9 cellular contexts compared by ENCODE assay signal in the genomic region with DNA sequence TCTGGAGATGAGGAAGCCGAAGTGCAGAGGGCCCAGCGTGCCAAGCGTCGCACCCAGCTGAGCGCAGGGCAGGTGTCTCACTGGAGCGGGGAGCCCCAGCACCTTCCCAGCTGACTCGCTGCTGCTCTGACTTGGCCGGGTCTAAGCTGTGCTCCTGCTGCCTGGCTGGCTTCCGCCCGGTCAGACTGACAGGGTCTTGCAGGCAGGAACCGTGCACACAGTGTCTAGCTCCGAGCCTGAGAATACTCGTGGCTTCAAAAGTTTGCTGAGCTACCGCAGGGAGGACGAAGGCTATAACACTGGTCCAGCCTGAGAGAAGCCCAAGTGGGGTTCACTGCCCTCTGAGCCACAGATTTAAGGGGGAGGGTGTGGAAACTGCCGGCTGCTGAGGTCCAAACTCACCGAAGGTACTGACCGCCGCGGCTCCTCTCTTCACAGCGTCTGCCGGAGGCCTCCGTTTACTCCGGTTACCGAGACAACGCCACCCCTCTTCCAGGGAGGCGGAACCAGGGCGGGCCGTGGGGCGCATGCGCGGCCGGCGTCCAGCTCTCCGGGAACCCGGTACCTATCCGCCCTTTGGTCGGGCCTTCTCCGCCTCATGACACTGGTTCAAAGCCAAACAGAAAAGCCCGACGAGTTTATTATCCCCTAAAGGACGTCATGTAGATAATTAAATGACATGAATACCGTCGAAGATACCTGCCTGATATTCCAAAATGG. TPM values are rescaled to one million over a fixed set of nuclear protein-coding genes. Genes with fewer than 3 reads are reported as not detected.
DNase-seq lines count a peak whose midpoint lies in the region; ATAC-seq and TF ChIP-seq lines count a peak whose summit lies in the region.
"Had no signal": no experiment of that assay in that cellular context is flagged by ENCODE, and none has a peak within 500 bp of the region (broad histone marks: within the 10 kb centered on the region; RNA-seq: fewer than 3 reads in every experiment).

A gene with protein sequence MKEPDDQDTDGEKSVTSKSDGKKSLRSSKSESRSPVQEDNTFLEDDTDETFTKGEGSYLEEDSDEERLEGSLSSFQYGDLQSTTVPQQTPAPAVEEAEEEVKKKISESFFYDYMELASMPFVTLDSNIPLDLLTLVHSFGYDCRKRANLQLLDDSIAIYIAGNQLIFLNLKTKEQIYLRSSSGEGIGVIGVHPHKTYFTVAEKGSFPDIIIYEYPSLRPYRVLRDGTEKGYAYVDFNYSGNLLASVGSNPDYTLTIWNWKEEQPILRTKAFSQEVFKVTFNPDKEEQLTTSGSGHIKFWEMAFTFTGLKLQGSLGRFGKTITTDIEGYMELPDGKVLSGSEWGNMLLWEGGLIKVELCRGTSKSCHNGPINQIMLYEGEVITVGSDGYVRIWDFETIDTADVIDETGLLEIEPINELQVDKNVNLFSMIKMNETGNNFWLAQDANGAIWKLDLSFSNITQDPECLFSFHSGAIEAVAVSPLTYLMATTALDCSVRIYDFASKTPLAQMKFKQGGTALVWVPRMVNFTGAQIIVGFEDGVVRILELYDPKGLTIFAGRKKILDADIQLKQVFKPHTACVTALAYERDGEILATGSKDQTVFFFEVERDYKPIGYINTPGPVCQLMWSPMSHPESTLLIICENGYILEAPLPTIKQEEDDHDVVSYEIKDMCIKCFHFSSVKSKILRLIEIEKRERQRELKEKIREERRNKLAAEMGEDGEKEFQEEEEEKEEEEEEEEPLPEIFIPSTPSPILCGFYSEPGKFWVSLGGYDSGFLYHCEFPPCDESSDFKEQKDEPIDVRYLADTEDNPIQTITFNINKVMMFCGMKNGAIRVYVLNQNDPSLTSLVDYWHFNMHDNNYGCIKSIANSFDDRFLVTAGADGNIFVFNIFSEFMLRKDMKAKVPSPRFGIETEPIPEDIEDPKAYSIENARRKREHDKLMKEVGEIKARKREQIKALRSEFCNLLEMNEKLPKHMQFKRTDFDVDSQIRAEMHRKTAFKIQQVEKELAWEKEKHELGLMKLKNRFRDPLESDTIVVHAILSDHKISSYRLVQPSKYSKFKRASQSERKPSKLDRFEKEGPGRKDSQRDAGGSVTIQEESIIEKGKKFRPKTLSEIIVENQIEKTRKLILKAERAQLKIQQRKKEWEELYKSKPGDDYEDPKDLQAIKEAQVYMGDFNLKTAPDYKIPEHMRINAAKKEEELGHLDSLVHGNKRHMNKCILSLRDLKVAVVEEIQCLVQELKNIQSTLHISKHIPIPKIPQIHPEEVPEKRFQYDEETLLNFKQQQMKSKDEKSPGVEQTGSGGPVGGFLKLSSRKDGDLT (N-terminal part only) (minus strand): TSS at position 443 of the 720 bp plus-strand sequence. CDS start 7,829 bp downstream, outside the sequence.

- H3K79me2 ChIP-seq in parathyroid adenoma = no peaks in the 10 kb centered on the region

- H3K27me3 ChIP-seq in adipocyte (replicated peaks; ENCODE audit: control insufficient read depth, insufficient read depth, low read length) (no peaks in the 10 kb centered on the region), parathyroid adenoma (ENCODE audit: control insufficient read depth, insufficient read depth, low read length) (no peaks in the 10 kb centered on the region), thymus (ENCODE audit: control insufficient read depth, insufficient read depth) (no peaks in the 10 kb centered on the region)

- peak; percentile 95 to 97 for ATAC-seq in left cardiac atrium
- ATAC-seq in HG03196 (IDR thresholded peaks at IDR 0.05; ENCODE audit: unreplicated experiment) = no peak
- no peak for ATAC-seq in GM18517 (IDR thresholded peaks at IDR 0.05; ENCODE audit: unreplicated experiment)

- no peak for TF ChIP-seq CTCF in parathyroid adenoma (IDR thresholded peaks at IDR 0.05)

- H3K9ac ChIP-seq in adipocyte (ENCODE audit: low read length) (peak within 1 kb of the TSS; percentile 47), parathyroid adenoma (no peak within 1 kb of the TSS)

- DNase-seq in AG08395 (ENCODE audit: low spot score) = peak; percentile 77
- peak; percentile 53 for DNase-seq in NCI-H226
- no peak for DNase-seq in adipocyte (ENCODE audit: low read depth)
- peak; percentile 85 for DNase-seq in left cardiac atrium

- no peak within 1 kb of the TSS for H3K27ac ChIP-seq in parathyroid adenoma
- no peak within 1 kb of the TSS for H3K27ac ChIP-seq in thymus (ENCODE audit: low read depth)
- H3K27ac ChIP-seq: C4-2B had no signal

- H3K9me3 ChIP-seq in adipocyte (ENCODE audit: control insufficient read depth, low read length) (no peaks in the 10 kb centered on the region), parathyroid adenoma (ENCODE audit: control insufficient read depth, low read length) (no peaks in the 10 kb centered on the region), thymus (ENCODE audit: control insufficient read depth) (no peaks in the 10 kb centered on the region)

- WGBS in thymus = 58% methylated on average over 44 of the region's 44 CpGs

- intact Hi-C loops in left cardiac atrium (cut with DNase I) = no loop called here

- no peak within 1 kb of the TSS for H3K4me2 ChIP-seq in parathyroid adenoma (ENCODE audit: low read length)

- H3K4me3 ChIP-seq in adipocyte (ENCODE audit: low read length) (peak within 1 kb of the TSS; percentile 79), parathyroid adenoma (ENCODE audit: low read depth, low read length) (no peak within 1 kb of the TSS), thymus (ENCODE audit: low read length) (peak within 1 kb of the TSS; percentile 39)

- H3K4me1 ChIP-seq in adipocyte (ENCODE audit: control insufficient read depth, insufficient read depth, low read length) = no peaks in the 10 kb centered on the region
- no peaks in the 10 kb centered on the region for H3K4me1 ChIP-seq in parathyroid adenoma
- no peaks in the 10 kb centered on the region for H3K4me1 ChIP-seq in thymus (ENCODE audit: control insufficient read depth, insufficient read depth, low read length)

- H3K36me3 ChIP-seq in adipocyte (ENCODE audit: control insufficient read depth, insufficient read depth, low read length, severe bottlenecking) (peaks cover 4% of the 10 kb centered on the region), parathyroid adenoma (ENCODE audit: control insufficient read depth, insufficient read depth, low read length) (no peaks in the 10 kb centered on the region), thymus (ENCODE audit: control insufficient read depth, insufficient read depth) (peaks cover 3% of the 10 kb centered on the region)

- peak within 1 kb of the TSS; percentile 76 for H2AFZ ChIP-seq in parathyroid adenoma

RNA-seq across cellular contexts. Expression of the gene that starts here (rescaled TPM):
- total RNA-seq in left cardiac atrium = 1 to 10 TPM; 2.8 to 3.2 TPM
- 16.5 TPM for polyA plus RNA-seq in thymus

Comparison
In these comparisons a context has a peak if more than half of its experiments do, and no peak if none do; other contexts are left out.
1. ATAC-seq: peak in left cardiac atrium (2 of 2); none in HG03196 (single experiment) and GM18517 (single experiment).